ENCODE assay signal across 17 cellular contexts in genomic region chr12:88325828-88326214, GRCh38.
A peak's percentile ranks its signal among the peaks of the same experiment; 100 is the strongest.
DNase-seq lines count a peak whose midpoint lies in the region; ATAC-seq and TF ChIP-seq lines count a peak whose summit lies in the region.
"Had no signal": no experiment of that assay in that cellular context is flagged by ENCODE, and none has a peak within 500 bp of the region (broad histone marks: within the 10 kb centered on the region; RNA-seq: fewer than 3 reads in every experiment).

No MANE protein-coding gene starts in this region.

- H3K27ac Mint-ChIP-seq in HFFc6 (peak overlapping the region; percentile 82), nephron progenitor cell (no peak overlapping the region)
- H3K27ac Mint-ChIP-seq: CD4-positive, CD25-positive, alpha-beta regulatory T cell; stimulated activated effector memory CD8-positive, alpha-beta T cell treated with anti-CD3 and anti-CD28 coated beads, Interleukin-12 subunit alpha, Interleukin-12 subunit beta, amount 100 ng/mL, for 72 hours had no signal

- peaks cover 0 to 7% of the 10 kb centered on the region in 2 donors for H3K4me1 ChIP-seq in breast epithelium
- no peaks in the 10 kb centered on the region for H3K4me1 ChIP-seq in hepatocyte (ENCODE audit: insufficient read depth)
- no peaks in the 10 kb centered on the region for H3K4me1 ChIP-seq in smooth muscle cell (ENCODE audit: low read depth)
- H3K4me1 ChIP-seq in spleen: no peaks in the 10 kb centered on the region
- H3K4me1 ChIP-seq: colonic mucosa, Peyer's patch, prostate gland had no signal

- WGBS in hepatocyte (ENCODE audit: low lambda C conversion rate, missing lambda C conversion rate): 68% methylated on average over 4 of the region's 4 CpGs
- WGBS in smooth muscle cell (ENCODE audit: low lambda C conversion rate): 44% methylated on average over 4 of the region's 4 CpGs
- 60 to 73% (median 70%) methylated on average over 4 of the region's 4 CpGs for WGBS in spleen, 5 donors

- peaks cover 56% of the 10 kb centered on the region for H3K4me1 Mint-ChIP-seq in HFFc6 (ENCODE audit: low read depth)
- peaks cover 9% of the 10 kb centered on the region for H3K4me1 Mint-ChIP-seq in nephron progenitor cell
- H3K4me1 Mint-ChIP-seq: CD4-positive, CD25-positive, alpha-beta regulatory T cell; stimulated activated effector memory CD8-positive, alpha-beta T cell treated with anti-CD3 and anti-CD28 coated beads, Interleukin-12 subunit alpha, Interleukin-12 subunit beta, amount 100 ng/mL, for 72 hours had no signal

- DNase-seq in HFFc6 (peak; percentile 59), breast epithelium (ENCODE audit: low spot score in 2 of 2) (no peak), hepatocyte (ENCODE audit: low spot score) (no peak), smooth muscle cell (lab: John Stamatoyannopoulos, UW; ENCODE audit: unreplicated experiment) (no peak), C1 segment of cervical spinal cord (lab: John Stamatoyannopoulos, UW) (no peak), spleen (no peak), nephron progenitor cell (no peak)
- DNase-seq: activated T-cell treated with anti-CD3 and anti-CD28 coated beads for 4 hours; CD4-positive, CD25-positive, alpha-beta regulatory T cell; colonic mucosa; NCI-H1105 treated with DMSO at 0.1 percent for 48 hours; NCI-H524 treated with DMSO at 0.1 percent for 48 hours; Peyer's patch; stimulated activated CD4-positive, alpha-beta T cell treated with anti-CD3 and anti-CD28 coated beads, Interleukin-4, amount 100 ng/mL, for 1 hour had no signal

- H4K20me1 ChIP-seq in hepatocyte (ENCODE audit: insufficient read depth, poor library complexity, severe bottlenecking) (no peaks in the 10 kb centered on the region), smooth muscle cell (ENCODE audit: low read depth) (no peaks in the 10 kb centered on the region)

- H3K27me3 ChIP-seq in breast epithelium (no peaks in the 10 kb centered on the region), hepatocyte (no peaks in the 10 kb centered on the region), smooth muscle cell (ENCODE audit: low read depth) (no peaks in the 10 kb centered on the region), spleen (replicated peaks in 1 of 7) (no peaks in the 10 kb centered on the region)
- H3K27me3 ChIP-seq: colonic mucosa, Peyer's patch had no signal

- H3K9me2 ChIP-seq in hepatocyte (replicated peaks; ENCODE audit: insufficient read depth): no peaks in the 10 kb centered on the region

- H3K27ac ChIP-seq in breast epithelium (peak overlapping the region; percentile 42 to 80), hepatocyte (peak overlapping the region; percentile 54), smooth muscle cell (ENCODE audit: low read depth) (peak overlapping the region; percentile 90), spleen (peak overlapping the region in 3 of 8 donors; percentile 21 to 42 (median 25))
- H3K27ac ChIP-seq: colonic mucosa, prostate gland had no signal

- no peak overlapping the region for H3K9ac ChIP-seq in smooth muscle cell (ENCODE audit: low read depth)

- H3K9me3 ChIP-seq in breast epithelium: no peaks in the 10 kb centered on the region
- H3K9me3 ChIP-seq in hepatocyte (ENCODE audit: low read depth): no peaks in the 10 kb centered on the region
- no peaks in the 10 kb centered on the region for H3K9me3 ChIP-seq in smooth muscle cell (replicated peaks; ENCODE audit: low read depth)
- no peaks in the 10 kb centered on the region for H3K9me3 ChIP-seq in spleen
- H3K9me3 ChIP-seq: colonic mucosa, Peyer's patch, prostate gland had no signal

- H3K36me3 ChIP-seq in breast epithelium (no peaks in the 10 kb centered on the region), hepatocyte (replicated peaks; ENCODE audit: insufficient read depth, low read depth) (no peaks in the 10 kb centered on the region), smooth muscle cell (ENCODE audit: low read depth) (no peaks in the 10 kb centered on the region), spleen (no peaks in the 10 kb centered on the region)
- H3K36me3 ChIP-seq: colonic mucosa, Peyer's patch, prostate gland had no signal

- no peak for ATAC-seq in HG03460 (IDR thresholded peaks at IDR 0.05; ENCODE audit: unreplicated experiment)
- ATAC-seq: stimulated activated effector memory CD8-positive, alpha-beta T cell treated with anti-CD3 and anti-CD28 coated beads, Interleukin-12 subunit alpha, Interleukin-12 subunit beta, amount 100 ng/mL, for 72 hours had no signal

- TF ChIP-seq POLR2A in breast epithelium (IDR thresholded peaks at IDR 0.05) (no peak), spleen (IDR thresholded peaks at IDR 0.05) (no peak)

- TF ChIP-seq CTCF in HFFc6 (IDR thresholded peaks at IDR 0.05) (no peak), breast epithelium (IDR thresholded peaks at IDR 0.05) (no peak), hepatocyte (IDR thresholded peaks at IDR 0.05; ENCODE audit: poor library complexity) (no peak), smooth muscle cell (IDR thresholded peaks at IDR 0.05; ENCODE audit: borderline replicate concordance, insufficient read depth, poor library complexity, severe bottlenecking) (no peak), spleen (IDR thresholded peaks at IDR 0.05 in 8 of 11, conservative IDR thresholded peaks at IDR 0.05 in 3 of 11) (no peak), nephron progenitor cell (IDR thresholded peaks at IDR 0.05) (no peak)

- H3F3A ChIP-seq in smooth muscle cell (ENCODE audit: low read depth): peaks cover 3% of the 10 kb centered on the region

- H3K9me3 Mint-ChIP-seq in HFFc6: no peaks in the 10 kb centered on the region
- H3K9me3 Mint-ChIP-seq in nephron progenitor cell: no peaks in the 10 kb centered on the region
- H3K9me3 Mint-ChIP-seq: stimulated activated effector memory CD8-positive, alpha-beta T cell treated with anti-CD3 and anti-CD28 coated beads, Interleukin-12 subunit alpha, Interleukin-12 subunit beta, amount 100 ng/mL, for 72 hours had no signal

- H3K36me3 Mint-ChIP-seq in HFFc6 (ENCODE audit: low read depth) (peaks cover 24% of the 10 kb centered on the region), nephron progenitor cell (ENCODE audit: low read depth) (no peaks in the 10 kb centered on the region)
- H3K36me3 Mint-ChIP-seq: CD4-positive, CD25-positive, alpha-beta regulatory T cell; stimulated activated effector memory CD8-positive, alpha-beta T cell treated with anti-CD3 and anti-CD28 coated beads, Interleukin-12 subunit alpha, Interleukin-12 subunit beta, amount 100 ng/mL, for 72 hours had no signal

- no peaks in the 10 kb centered on the region for H3K27me3 Mint-ChIP-seq in HFFc6 (ENCODE audit: insufficient read depth)
- H3K27me3 Mint-ChIP-seq in nephron progenitor cell (ENCODE audit: low read depth, poor library complexity): no peaks in the 10 kb centered on the region

- H3K4me3 Mint-ChIP-seq in HFFc6 (peak overlapping the region; percentile 58), nephron progenitor cell (no peak overlapping the region)
- H3K4me3 Mint-ChIP-seq: CD4-positive, CD25-positive, alpha-beta regulatory T cell; stimulated activated effector memory CD8-positive, alpha-beta T cell treated with anti-CD3 and anti-CD28 coated beads, Interleukin-12 subunit alpha, Interleukin-12 subunit beta, amount 100 ng/mL, for 72 hours had no signal

- H3K79me2 ChIP-seq in hepatocyte: no peaks in the 10 kb centered on the region
- no peaks in the 10 kb centered on the region for H3K79me2 ChIP-seq in smooth muscle cell (ENCODE audit: low read depth)

- H3K4me2 ChIP-seq in hepatocyte: no peak overlapping the region
- peak overlapping the region; percentile 62 for H3K4me2 ChIP-seq in smooth muscle cell

- H2AFZ ChIP-seq in hepatocyte: no peak overlapping the region
- H2AFZ ChIP-seq in smooth muscle cell (ENCODE audit: low read depth): peak overlapping the region; percentile 76

- intact Hi-C loops in breast epithelium (cut with DNase I; ENCODE audit: low total_unique reads): no loop called here
- intact Hi-C loops in spleen (cut with DNase I; ENCODE audit: low total_unique reads): no loop called here

- H3K4me3 ChIP-seq in breast epithelium: no peak overlapping the region
- H3K4me3 ChIP-seq in hepatocyte: no peak overlapping the region
- H3K4me3 ChIP-seq in smooth muscle cell: no peak overlapping the region
- no peak overlapping the region for H3K4me3 ChIP-seq in spleen
- H3K4me3 ChIP-seq: colonic mucosa, Peyer's patch, prostate gland had no signal
